Comparison of ENCODE assay signal across 8 cellular contexts in the genomic region with DNA sequence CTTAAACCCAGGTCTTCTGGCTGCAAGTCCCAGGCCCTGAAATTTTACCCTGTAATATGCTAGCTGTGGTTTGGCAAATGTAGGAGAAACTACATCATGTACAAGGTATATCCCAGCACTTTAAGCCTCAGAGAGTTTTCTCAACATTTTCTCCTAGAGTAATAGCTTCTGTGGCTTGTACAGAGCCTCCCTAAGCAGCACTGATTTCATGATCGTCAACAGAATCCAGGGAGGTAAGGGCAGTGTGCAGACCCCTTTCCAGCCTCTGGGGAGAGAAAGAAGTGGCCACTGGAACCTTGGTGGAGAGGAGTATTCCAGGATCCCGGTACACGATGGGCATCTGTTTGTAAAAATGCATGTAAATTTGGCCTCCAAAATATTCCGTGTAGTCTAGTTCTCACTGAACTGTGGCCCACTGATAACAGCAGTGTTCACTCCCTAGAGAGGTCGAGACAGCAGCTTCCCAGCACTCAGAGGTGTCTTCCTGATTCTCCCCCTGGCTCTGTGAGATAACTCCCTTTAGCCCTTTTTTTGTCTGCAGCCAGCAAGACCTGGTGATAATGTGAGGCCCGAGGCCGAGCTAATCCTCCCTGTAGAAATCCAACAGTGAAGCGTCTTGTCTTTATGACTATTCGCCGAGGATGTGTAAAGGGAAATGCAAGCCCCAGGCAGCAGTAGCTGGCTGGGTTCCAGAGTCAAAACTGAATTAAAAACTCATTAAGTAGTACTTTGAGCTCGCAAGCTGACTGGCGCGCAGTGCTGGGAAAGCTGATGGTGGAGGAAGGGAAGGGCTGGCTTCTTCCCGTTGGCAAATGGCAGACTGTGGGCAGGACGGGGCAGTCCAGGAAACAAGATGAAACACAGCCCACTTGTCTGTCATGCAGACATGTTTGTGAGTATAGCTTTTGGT. TPM values are rescaled to one million over a fixed set of nuclear protein-coding genes. Genes with fewer than 3 reads are reported as not detected.
DNase-seq lines count a peak whose midpoint lies in the region; ATAC-seq and TF ChIP-seq lines count a peak whose summit lies in the region.

No MANE protein-coding gene starts in this region.

- peak overlapping the region; percentile 52 for H3K27ac Mint-ChIP-seq in endodermal cell

- H3K27me3 Mint-ChIP-seq in endodermal cell (ENCODE audit: insufficient read depth) = no peaks in the 10 kb centered on the region

- peaks cover 49% of the 10 kb centered on the region for H3K4me1 Mint-ChIP-seq in endodermal cell

- H3K9me3 ChIP-seq in endodermal cell (ENCODE audit: control insufficient read depth, low read length) = no peaks in the 10 kb centered on the region

- ATAC-seq in GM21576 (IDR thresholded peaks at IDR 0.05; ENCODE audit: unreplicated experiment) (no peak), GM18907 (IDR thresholded peaks at IDR 0.05; ENCODE audit: unreplicated experiment) (no peak), HG02852 (IDR thresholded peaks at IDR 0.05; ENCODE audit: unreplicated experiment) (no peak)

- peak overlapping the region; percentile 67 for H3K27ac ChIP-seq in endodermal cell (ENCODE audit: low read depth, low read length)

- TF ChIP-seq CTCF in endodermal cell (conservative IDR thresholded peaks at IDR 0.05) = no peak

- DNase-seq in DMS 273 (lab: John Stamatoyannopoulos, UW; ENCODE audit: unreplicated experiment) (peak; percentile 94), NCI-H526 treated with DMSO at 0.1 percent for 48 hours (lab: John Stamatoyannopoulos, UW) (peak; percentile 12), endodermal cell (peak; percentile 61), mucosa of gallbladder (ENCODE audit: low spot score) (peak; percentile 27), T-helper 1 cell (no peak)

- peak overlapping the region; percentile 12 for H3K4me3 Mint-ChIP-seq in endodermal cell

- H3K4me3 ChIP-seq in endodermal cell (ENCODE audit: low read length) = peak overlapping the region; percentile 1

- H3K27me3 ChIP-seq in endodermal cell (ENCODE audit: control insufficient read depth, insufficient read depth, low read length, poor library complexity, severe bottlenecking) = no peaks in the 10 kb centered on the region

- no peaks in the 10 kb centered on the region for H3K9me3 Mint-ChIP-seq in endodermal cell

- H3K9ac ChIP-seq in endodermal cell (ENCODE audit: extremely low read depth, low read length, poor library complexity, severe bottlenecking) = no peak overlapping the region

- H3K4me1 ChIP-seq in endodermal cell (ENCODE audit: control insufficient read depth, insufficient read depth, low read length) = peaks cover 28% of the 10 kb centered on the region

- peaks cover 46% of the 10 kb centered on the region for H3K36me3 ChIP-seq in endodermal cell (ENCODE audit: control insufficient read depth, insufficient read depth, low read length)

- WGBS in endodermal cell (ENCODE audit: insufficient coverage in 1 of 2, insufficient read length in 1 of 2), 2 experiments = 65 to 72% methylated on average over 10 to 15 of the region's 15 CpGs

- peaks cover 3% of the 10 kb centered on the region for H3K36me3 Mint-ChIP-seq in endodermal cell (ENCODE audit: low read depth)

RNA-seq across cellular contexts. Expression of a gene that starts 59.0 kb away (rescaled TPM):
- total RNA-seq in endodermal cell (10 to 100 TPM; 87.9 to 93.3 TPM), mucosa of gallbladder (81.3 TPM)
- 238 TPM for polyA plus RNA-seq in endodermal cell (2013, experiment 1 of 2)
- 264 TPM for polyA plus RNA-seq in endodermal cell (2013, experiment 2 of 2)

Comparison
In these comparisons a context has a peak if more than half of its experiments do, and no peak if none do; other contexts are left out.
1. DNase-seq: peak in DMS 273 (single experiment), NCI-H526 treated with DMSO at 0.1 percent for 48 hours (single experiment), endodermal cell (single experiment) and mucosa of gallbladder (single experiment); none in T-helper 1 cell (0 of 5).